In the genomic region with DNA sequence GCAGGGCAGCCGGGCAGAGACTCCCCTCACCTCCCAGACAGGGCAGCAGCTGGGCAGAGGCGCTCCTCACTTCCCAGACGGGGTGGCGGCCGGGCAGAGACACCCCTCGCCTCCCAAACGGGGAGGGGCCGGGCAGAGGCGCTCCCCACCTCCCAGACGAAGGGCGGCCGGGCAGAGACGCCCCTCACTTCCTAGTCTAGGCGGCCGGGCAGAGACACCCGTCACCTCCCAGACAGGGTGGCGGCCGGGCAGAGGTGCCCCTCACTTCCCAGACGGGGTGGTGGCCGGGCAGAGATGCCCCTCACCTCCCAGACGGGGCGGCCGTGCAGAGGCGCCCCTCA, we compare ENCODE assay signal across 1 cellular context.
A peak's percentile ranks its signal among the peaks of the same experiment; 100 is the strongest.
TF ChIP-seq lines count a peak whose summit lies in the region.

No MANE protein-coding gene starts in this region.

TF ChIP-seq in HepG2, 621 proteins besides CTCF, POLR2A, EP300 and RAD21:
- TF ChIP-seq, protein P1, sequence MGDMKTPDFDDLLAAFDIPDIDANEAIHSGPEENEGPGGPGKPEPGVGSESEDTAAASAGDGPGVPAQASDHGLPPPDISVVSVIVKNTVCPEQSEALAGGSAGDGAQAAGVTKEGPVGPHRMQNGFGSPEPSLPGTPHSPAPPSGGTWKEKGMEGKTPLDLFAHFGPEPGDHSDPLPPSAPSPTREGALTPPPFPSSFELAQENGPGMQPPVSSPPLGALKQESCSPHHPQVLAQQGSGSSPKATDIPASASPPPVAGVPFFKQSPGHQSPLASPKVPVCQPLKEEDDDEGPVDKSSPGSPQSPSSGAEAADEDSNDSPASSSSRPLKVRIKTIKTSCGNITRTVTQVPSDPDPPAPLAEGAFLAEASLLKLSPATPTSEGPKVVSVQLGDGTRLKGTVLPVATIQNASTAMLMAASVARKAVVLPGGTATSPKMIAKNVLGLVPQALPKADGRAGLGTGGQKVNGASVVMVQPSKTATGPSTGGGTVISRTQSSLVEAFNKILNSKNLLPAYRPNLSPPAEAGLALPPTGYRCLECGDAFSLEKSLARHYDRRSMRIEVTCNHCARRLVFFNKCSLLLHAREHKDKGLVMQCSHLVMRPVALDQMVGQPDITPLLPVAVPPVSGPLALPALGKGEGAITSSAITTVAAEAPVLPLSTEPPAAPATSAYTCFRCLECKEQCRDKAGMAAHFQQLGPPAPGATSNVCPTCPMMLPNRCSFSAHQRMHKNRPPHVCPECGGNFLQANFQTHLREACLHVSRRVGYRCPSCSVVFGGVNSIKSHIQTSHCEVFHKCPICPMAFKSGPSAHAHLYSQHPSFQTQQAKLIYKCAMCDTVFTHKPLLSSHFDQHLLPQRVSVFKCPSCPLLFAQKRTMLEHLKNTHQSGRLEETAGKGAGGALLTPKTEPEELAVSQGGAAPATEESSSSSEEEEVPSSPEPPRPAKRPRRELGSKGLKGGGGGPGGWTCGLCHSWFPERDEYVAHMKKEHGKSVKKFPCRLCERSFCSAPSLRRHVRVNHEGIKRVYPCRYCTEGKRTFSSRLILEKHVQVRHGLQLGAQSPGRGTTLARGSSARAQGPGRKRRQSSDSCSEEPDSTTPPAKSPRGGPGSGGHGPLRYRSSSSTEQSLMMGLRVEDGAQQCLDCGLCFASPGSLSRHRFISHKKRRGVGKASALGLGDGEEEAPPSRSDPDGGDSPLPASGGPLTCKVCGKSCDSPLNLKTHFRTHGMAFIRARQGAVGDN (CRISPR knock-in tag; IDR thresholded peaks at IDR 0.05) = 0 out of 2 replicates have a peak, but pooled peaks have one; percentile 3
- TF ChIP-seq MED8 (CRISPR knock-in tag; IDR thresholded peaks at IDR 0.05; ENCODE audit: insufficient replicate concordance) (no peak), CEBPG (CRISPR knock-in tag; IDR thresholded peaks at IDR 0.05) (no peak)
